Comparison of ENCODE assay signal across 16 cellular contexts in the genomic region with DNA sequence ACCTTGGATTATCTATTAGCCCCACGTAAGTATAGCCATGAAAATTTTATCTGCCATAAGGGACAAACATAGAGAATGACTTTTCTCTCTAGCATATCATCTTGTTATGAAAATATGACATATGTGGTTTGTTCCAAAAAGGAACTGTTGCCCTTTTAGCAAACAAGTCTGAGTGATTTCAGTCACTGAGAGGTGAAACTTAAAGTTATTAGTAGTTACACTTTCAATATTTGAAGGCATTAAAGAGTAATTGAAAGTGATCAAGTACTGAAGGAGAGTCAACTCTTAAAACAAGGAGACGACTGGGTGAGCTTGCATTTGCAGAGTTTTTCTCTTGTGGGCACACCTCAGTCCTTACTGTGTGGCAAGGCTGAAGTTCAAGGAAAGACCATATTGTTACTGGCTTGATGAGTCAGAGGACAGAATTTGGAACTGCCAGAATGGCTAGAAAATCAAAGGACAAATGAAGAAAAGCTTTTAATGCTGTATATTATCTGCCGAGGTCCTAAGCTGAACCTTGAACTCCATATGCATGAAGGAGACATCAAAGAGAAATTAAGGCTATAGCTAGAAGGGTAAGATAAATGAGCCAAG.
DNase-seq lines count a peak whose midpoint lies in the region; ATAC-seq and TF ChIP-seq lines count a peak whose summit lies in the region.
"Had no signal": no experiment of that assay in that cellular context is flagged by ENCODE, and none has a peak within 500 bp of the region (broad histone marks: within the 10 kb centered on the region; RNA-seq: fewer than 3 reads in every experiment).

No MANE protein-coding gene starts in this region.

- H4K20me1 ChIP-seq in MM.1S (ENCODE audit: insufficient read depth, low read length) = no peaks in the 10 kb centered on the region

- H3K9ac ChIP-seq in MM.1S (ENCODE audit: low read length) = no peak overlapping the region

- H3K9me3 ChIP-seq in MM.1S (replicated peaks; ENCODE audit: insufficient read depth, low read length) (no peaks in the 10 kb centered on the region), vagina (no peaks in the 10 kb centered on the region)

- H2AFZ ChIP-seq in MM.1S (ENCODE audit: low read length) = no peak overlapping the region
- H2AFZ ChIP-seq: hepatocyte had no signal

- H3K36me3 ChIP-seq in MM.1S (replicated peaks; ENCODE audit: insufficient read depth, low read length) (no peaks in the 10 kb centered on the region), vagina (no peaks in the 10 kb centered on the region)
- H3K36me3 ChIP-seq: brain microvascular endothelial cell, upper lobe of left lung had no signal

- H3K4me3 ChIP-seq in MM.1S (ENCODE audit: low read length) = no peak overlapping the region
- no peak overlapping the region for H3K4me3 ChIP-seq in vagina
- H3K4me3 ChIP-seq: hepatocyte, upper lobe of left lung had no signal

- intact Hi-C loops in left colon (cut with DNase I, micrococcal nuclease) (no loop called here), vagina (cut with DNase I) (no loop called here)

- H3K9me2 ChIP-seq in MM.1S (replicated peaks; ENCODE audit: insufficient read depth, low read length) = no peaks in the 10 kb centered on the region

- peak; percentile 84 for ATAC-seq in GM18858 (IDR thresholded peaks at IDR 0.05; ENCODE audit: unreplicated experiment)
- peak; percentile 70 for ATAC-seq in GM21423 (IDR thresholded peaks at IDR 0.05; ENCODE audit: unreplicated experiment)
- peak; percentile 72 for ATAC-seq in HG03045 (IDR thresholded peaks at IDR 0.05; ENCODE audit: unreplicated experiment)
- peak; percentile 66 for ATAC-seq in left colon
- ATAC-seq: activated CD4-positive, alpha-beta T cell treated with anti-CD3 and anti-CD28 coated beads for 36 hours; left cardiac atrium; stimulated activated memory B cell treated with anti-CD40 and anti-IgM and Interleukin-4, amounts not matched to agents 10 μg/mL and 1 μg/mL and 100 μg/mL, for 72 hours; T-helper 17 cell had no signal

- H3K27ac ChIP-seq in MM.1S (ENCODE audit: low read length) (no peak overlapping the region), vagina (no peak overlapping the region)
- H3K27ac ChIP-seq: brain microvascular endothelial cell, hepatocyte, upper lobe of left lung had no signal

- H3K4me1 ChIP-seq in MM.1S (ENCODE audit: low read length) = peaks cover 15% of the 10 kb centered on the region; the same call in 1 of the 2 replicates
- no peaks in the 10 kb centered on the region for H3K4me1 ChIP-seq in vagina
- H3K4me1 ChIP-seq: upper lobe of left lung had no signal

- TF ChIP-seq POLR2A in vagina (IDR thresholded peaks at IDR 0.05) = no peak

- H3K27me3 ChIP-seq in MM.1S (replicated peaks; ENCODE audit: insufficient read depth, low read length) = no peaks in the 10 kb centered on the region
- H3K27me3 ChIP-seq in vagina = no peaks in the 10 kb centered on the region
- H3K27me3 ChIP-seq: brain microvascular endothelial cell, hepatocyte, upper lobe of left lung had no signal

- no peak overlapping the region for H3K4me2 ChIP-seq in MM.1S (ENCODE audit: low read depth, low read length)
- H3K4me2 ChIP-seq: hepatocyte had no signal

- no peaks in the 10 kb centered on the region for H3K79me2 ChIP-seq in MM.1S (ENCODE audit: low read length)
- H3K79me2 ChIP-seq: hepatocyte had no signal

- DNase-seq in left colon = no peak
- DNase-seq in activated CD4-positive, CD25-positive, alpha-beta regulatory T cell treated with anti-CD3 and anti-CD28 coated beads, Interleukin-2, amount 50 U/mL, for 72 hours = no peak
- DNase-seq in DMS153 treated with DMSO at 0.1 percent for 48 hours (lab: John Stamatoyannopoulos, UW; ENCODE audit: unreplicated experiment) = no peak
- no peak for DNase-seq in MM.1S
- DNase-seq in vagina (ENCODE audit: extremely low spot score in 2 of 2) = no peak
- DNase-seq: activated CD4-positive, alpha-beta T cell treated with anti-CD3 and anti-CD28 coated beads for 36 hours; activated T-cell treated with anti-CD3 and anti-CD28 coated beads for 4 hours; brain microvascular endothelial cell; left cardiac atrium; T-helper 17 cell; upper lobe of left lung had no signal

- no peaks in the 10 kb centered on the region for H3F3A ChIP-seq in MM.1S (ENCODE audit: insufficient read depth, low read length)

- TF ChIP-seq CTCF in MM.1S (IDR thresholded peaks at IDR 0.05; ENCODE audit: low read length) (no peak), vagina (IDR thresholded peaks at IDR 0.05) (no peak)
